26 cellular contexts compared by ENCODE assay signal in genomic region chr9:87501806-87502205, GRCh38. TPM values are rescaled to one million over a fixed set of nuclear protein-coding genes. Genes with fewer than 3 reads are reported as not detected.
A peak's percentile ranks its signal among the peaks of the same experiment; 100 is the strongest.
DNase-seq lines count a peak whose midpoint lies in the region; ATAC-seq, FAIRE-seq and TF ChIP-seq lines count a peak whose summit lies in the region.
"Had no signal": no experiment of that assay in that cellular context is flagged by ENCODE, and none has a peak within 500 bp of the region (broad histone marks: within the 10 kb centered on the region; RNA-seq: fewer than 3 reads in every experiment).

No MANE protein-coding gene starts in this region.

- H3K9me3 ChIP-seq in endothelial cell of umbilical vein (replicated peaks; ENCODE audit: control insufficient read depth, insufficient read depth, low read length) (no peaks in the 10 kb centered on the region), mucosa of descending colon (no peaks in the 10 kb centered on the region), upper lobe of left lung (no peaks in the 10 kb centered on the region)
- H3K9me3 ChIP-seq: HAP-1, tibial artery had no signal

- WGBS in upper lobe of left lung, 2 donors = 47 to 64% methylated on average over 1 of the region's 1 CpG

- H3K36me3 ChIP-seq in endothelial cell of umbilical vein (ENCODE audit: control insufficient read depth in 2 of 2, extremely low read depth in 1 of 2, insufficient read depth in 2 of 2, low read length in 2 of 2) = no peaks in the 10 kb centered on the region
- no peaks in the 10 kb centered on the region for H3K36me3 ChIP-seq in mucosa of descending colon (ENCODE audit: low read depth)
- no peaks in the 10 kb centered on the region for H3K36me3 ChIP-seq in upper lobe of left lung
- H3K36me3 ChIP-seq: HAP-1, tibial artery had no signal

- H3K9me1 ChIP-seq in endothelial cell of umbilical vein (replicated peaks; ENCODE audit: control insufficient read depth, extremely low read depth, insufficient read depth, low read length) = no peaks in the 10 kb centered on the region

- no TSS peak for BruUV-seq in endothelial cell of umbilical vein (replicated peaks; lab: Mats Ljungman, UMichigan)

- H3K4me1 ChIP-seq in endothelial cell of umbilical vein (ENCODE audit: control insufficient read depth, extremely low read depth, insufficient read depth, low read length) = peaks cover 58% of the 10 kb centered on the region
- H3K4me1 ChIP-seq in mucosa of descending colon (ENCODE audit: low read depth) = peaks cover 16% of the 10 kb centered on the region
- H3K4me1 ChIP-seq in upper lobe of left lung = peaks cover 18 to 50% (median 35%) of the 10 kb centered on the region in 4 donors

- dilution Hi-C loops in endothelial cell of umbilical vein (cut with MboI; ENCODE audit: extremely low pct_ligation_motif_present, low sequenced_read_pairs) = no loop called here

- H3K27ac ChIP-seq in endothelial cell of umbilical vein (ENCODE audit: insufficient read depth, low read depth, low read length) (no peak overlapping the region), upper lobe of left lung (peak overlapping the region; percentile 1 to 72 (median 51))
- H3K27ac ChIP-seq: tibial artery had no signal

- H3K9ac ChIP-seq in endothelial cell of umbilical vein (replicated peaks; ENCODE audit: extremely low read depth, insufficient read depth, low read length) = no peak overlapping the region

- TF ChIP-seq EP300 in upper lobe of left lung (IDR thresholded peaks at IDR 0.05) = no peak

- FAIRE-seq in endothelial cell of umbilical vein (lab: Jason Lieb, UNC) = no peak
- FAIRE-seq: astrocyte, islet of Langerhans had no signal

- CTCF ChIA-PET in endothelial cell of umbilical vein (lab: Charles Lee) = interaction anchor here (1.0 to 1.5 kb wide), 2 partner anchors 43 to 137 kb away, joined by 3 to 4 read pairs; no protein-coding TSS in a partner anchor

- no peaks in the 10 kb centered on the region for H4K20me1 ChIP-seq in endothelial cell of umbilical vein (replicated peaks; ENCODE audit: control insufficient read depth, extremely low read depth, insufficient read depth, low read length)

- H3K27me3 ChIP-seq in endothelial cell of umbilical vein (ENCODE audit: control insufficient read depth in 2 of 2, insufficient read depth in 2 of 2, low read length in 2 of 2) = no peaks in the 10 kb centered on the region
- H3K27me3 ChIP-seq in upper lobe of left lung = no peaks in the 10 kb centered on the region

- DNase-seq in LNCaP clone FGC (ENCODE audit: low read depth) (peak; percentile 87), endothelial cell of umbilical vein (ENCODE audit: low read depth, low spot score) (no peak), mucosa of descending colon (no peak), upper lobe of left lung (no peak), DMS79 (lab: John Stamatoyannopoulos, UW) (no peak)
- no peak for DNase-seq in activated T-cell treated with anti-CD3 and anti-CD28 coated beads, Interleukin-2, amount 50 U/mL, for 48 hours
- DNase-seq: activated naive CD4-positive, alpha-beta T cell treated with anti-CD3 and anti-CD28 coated beads, Interleukin-2, amount 50 U/mL, for 16 hours; activated T-cell treated with anti-CD3 and anti-CD28 coated beads, Interleukin-2, amount 50 U/mL, for 72 hours; CD8-positive, alpha-beta memory T cell; DMS79 treated with DMSO at 0.1 percent for 48 hours; effector memory CD4-positive, alpha-beta T cell; hypothalamus; naive thymus-derived CD8-positive, alpha-beta T cell; NCI-H1436 treated with DMSO at 0.1 percent for 48 hours; NCI-H2171; NCI-H526 treated with DMSO at 0.1 percent for 48 hours; stimulated activated CD4-positive, alpha-beta T cell treated with anti-CD3 and anti-CD28 coated beads, Interleukin-1b, Interleukin-23, amount 100 ng/mL, for 48 hours; stimulated activated naive B cell treated with anti-CD40 and anti-IgM and Interleukin-4, amounts not matched to agents 10 μg/mL and 1 μg/mL and 100 μg/mL, for 72 hours; T-helper 9 cell; tibial artery had no signal

- H3K4me2 ChIP-seq in endothelial cell of umbilical vein (ENCODE audit: insufficient read depth, low read length) = peak overlapping the region; percentile 28

- H3K4me3 ChIP-seq in LNCaP clone FGC (ENCODE audit: low read depth, low read length) (no peak overlapping the region), endothelial cell of umbilical vein (replicated peaks in 1 of 3; ENCODE audit: insufficient read depth in 1 of 3, low read depth in 1 of 3, low read length in 3 of 3) (no peak overlapping the region), mucosa of descending colon (no peak overlapping the region), upper lobe of left lung (peak overlapping the region in 1 of 4 donors; percentile 20)
- H3K4me3 ChIP-seq: HAP-1, tibial artery had no signal

- H3K79me2 ChIP-seq in endothelial cell of umbilical vein (ENCODE audit: control insufficient read depth, insufficient read depth, low read length) = peaks cover 47% of the 10 kb centered on the region

- intact Hi-C loops in endothelial cell of umbilical vein (cut with micrococcal nuclease) (loop anchor here (5.0 to 10.0 kb wide), 2 partner anchors 45 to 1273 kb away; no protein-coding TSS in a partner anchor), mucosa of descending colon (cut with DNase I, micrococcal nuclease) (no loop called here)

- peak; percentile 7 for ATAC-seq in mucosa of descending colon
- no peak for ATAC-seq in upper lobe of left lung (ENCODE audit: low FRiP score in 2 of 2)
- no peak for ATAC-seq in HG02885 (IDR thresholded peaks at IDR 0.05; ENCODE audit: poor library complexity, unreplicated experiment)
- no peak for ATAC-seq in GM19467 (IDR thresholded peaks at IDR 0.05; ENCODE audit: unreplicated experiment)
- ATAC-seq: activated CD4-positive, CD25-positive, alpha-beta regulatory T cell treated with anti-CD3 and anti-CD28 coated beads, Interleukin-2, amount 50 U/mL, for 24 hours; activated T-cell treated with anti-CD3 and anti-CD28 coated beads, Interleukin-2, amount 50 U/mL, for 72 hours; naive thymus-derived CD8-positive, alpha-beta T cell had no signal

- H2AFZ ChIP-seq in endothelial cell of umbilical vein (ENCODE audit: low read depth, low read length) = no peak overlapping the region

- TF ChIP-seq CTCF in LNCaP clone FGC (IDR thresholded peaks at IDR 0.05; ENCODE audit: control insufficient read depth, extremely low read depth, insufficient read depth) (no peak), endothelial cell of umbilical vein (IDR thresholded peaks at IDR 0.05; ENCODE audit: extremely low read depth in 1 of 2, insufficient read depth in 1 of 2, low read depth in 1 of 2, low read length in 2 of 2) (no peak), mucosa of descending colon (IDR thresholded peaks at IDR 0.05) (no peak), upper lobe of left lung (IDR thresholded peaks at IDR 0.05) (no peak)

- TF ChIP-seq POLR2A in endothelial cell of umbilical vein (IDR thresholded peaks at IDR 0.05; ENCODE audit: low read depth, low read length) (no peak), upper lobe of left lung (IDR thresholded peaks at IDR 0.05) (no peak)

- POLR2A ChIA-PET in endothelial cell of umbilical vein (lab: Charles Lee) = no interaction called here

TF ChIP-seq in endothelial cell of umbilical vein, 7 proteins besides CTCF, POLR2A, EP300 and RAD21:
- TF ChIP-seq, protein P1, sequence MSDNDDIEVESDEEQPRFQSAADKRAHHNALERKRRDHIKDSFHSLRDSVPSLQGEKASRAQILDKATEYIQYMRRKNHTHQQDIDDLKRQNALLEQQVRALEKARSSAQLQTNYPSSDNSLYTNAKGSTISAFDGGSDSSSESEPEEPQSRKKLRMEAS (IDR thresholded peaks at IDR 0.05; ENCODE audit: insufficient read depth, insufficient read length) = no peak
- TF ChIP-seq EZH2 (IDR thresholded peaks at IDR 0.05; ENCODE audit: borderline replicate concordance, low read depth, low read length, severe bottlenecking) (no peak), FOS (IDR thresholded peaks at IDR 0.05; ENCODE audit: borderline replicate concordance, insufficient read depth, low read length) (no peak), MYC (IDR thresholded peaks at IDR 0.05; ENCODE audit: low read depth, low read length) (no peak), POLR2AphosphoS5 (IDR thresholded peaks at IDR 0.05; ENCODE audit: insufficient read depth, low read depth, low read length) (no peak), GATA2 (IDR thresholded peaks at IDR 0.05; ENCODE audit: insufficient read depth, insufficient read length, low read depth, low read length) (no peak), JUN (IDR thresholded peaks at IDR 0.05; ENCODE audit: borderline replicate concordance, insufficient read depth, insufficient read length, low read depth) (no peak)
TF ChIP-seq in endothelial cell of umbilical vein: peak in this region for 0.

RNA-seq across cellular contexts. Expression of gene DAPK1, which starts 4.1 kb away (rescaled TPM):
- total RNA-seq in endothelial cell of umbilical vein = 93.4 and 119 TPM in 2 replicates
- polyA plus RNA-seq in endothelial cell of umbilical vein = 56.7 and 58.9 TPM in 2 replicates
- 49.4 and 50.2 TPM in 2 replicates for polyA plus RNA-seq in endothelial cell of umbilical vein (2011; cell fraction: cytosol; rRNA removed)
- polyA plus RNA-seq in endothelial cell of umbilical vein (2011; cell fraction: nucleus; rRNA removed) = 207 and 208 TPM in 2 replicates
- polyA plus RNA-seq in endothelial cell of umbilical vein (2012) = 43.2 and 48.0 TPM in 2 replicates
- polyA minus RNA-seq in endothelial cell of umbilical vein = 214 and 217 TPM in 2 replicates
- polyA minus RNA-seq in endothelial cell of umbilical vein (2011; cell fraction: cytosol; rRNA and poly(A)+ RNA removed) = 3.2 TPM
- 218 and 257 TPM in 2 replicates for polyA minus RNA-seq in endothelial cell of umbilical vein (2011; cell fraction: nucleus; rRNA and poly(A)+ RNA removed)
- 10 to 100 TPM; 22.2 to 98.7 (median 25.9) TPM for total RNA-seq in mucosa of descending colon
- total RNA-seq in upper lobe of left lung = 100 to 1,000 TPM; 125 to 334 (median 213) TPM
- polyA plus RNA-seq: CD8-positive, alpha-beta memory T cell had no signal
